9 cellular contexts compared by ENCODE assay signal in the genomic region with DNA sequence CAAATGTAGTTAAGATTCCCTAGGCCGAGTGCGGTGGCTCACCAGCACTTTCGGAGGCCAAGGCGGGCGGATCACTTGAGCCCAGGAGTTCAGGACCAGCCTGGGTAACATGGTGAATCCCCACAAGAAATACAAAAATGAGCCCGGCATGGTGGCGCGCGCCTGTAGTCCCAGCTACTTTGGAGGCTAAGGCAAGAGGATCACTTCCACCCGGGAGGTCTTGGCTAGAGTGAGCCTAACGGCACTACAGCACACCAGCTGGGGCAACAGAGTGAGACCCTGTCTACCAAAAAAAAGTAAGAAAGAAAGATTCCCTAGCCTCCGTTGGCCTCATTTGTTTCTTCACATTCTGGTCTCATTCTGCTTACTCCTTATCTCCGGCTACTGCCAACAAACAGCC. TPM values are rescaled to one million over a fixed set of nuclear protein-coding genes. Genes with fewer than 3 reads are reported as not detected.
A peak's percentile ranks its signal among the peaks of the same experiment; 100 is the strongest.
DNase-seq lines count a peak whose midpoint lies in the region; ATAC-seq, FAIRE-seq and TF ChIP-seq lines count a peak whose summit lies in the region.
"Had no signal": no experiment of that assay in that cellular context is flagged by ENCODE, and none has a peak within 500 bp of the region (broad histone marks: within the 10 kb centered on the region; RNA-seq: fewer than 3 reads in every experiment).

No MANE protein-coding gene starts in this region.

- H3K36me3 Mint-ChIP-seq in CD4-positive, alpha-beta T cell (ENCODE audit: low read depth): peaks cover 49% of the 10 kb centered on the region
- H3K36me3 Mint-ChIP-seq in IgD-negative memory B cell (peaks cover 3% of the 10 kb centered on the region), brain (peaks cover 44% of the 10 kb centered on the region)

- no peaks in the 10 kb centered on the region for H3K9me3 ChIP-seq in CD4-positive, alpha-beta T cell (ENCODE audit: control insufficient read depth, low read length)
- H3K9me3 ChIP-seq in muscle layer of duodenum (ENCODE audit: control insufficient read depth in 1 of 2, low read length in 2 of 2): no peaks in the 10 kb centered on the region

- no peak for TF ChIP-seq POLR2A in GM12891 (IDR thresholded peaks at IDR 0.05; ENCODE audit: low read depth, low read length)

- FAIRE-seq in GM12891 (lab: Jason Lieb, UNC): no peak

- H3K9me3 Mint-ChIP-seq in CD4-positive, alpha-beta T cell: no peaks in the 10 kb centered on the region
- H3K9me3 Mint-ChIP-seq in IgD-negative memory B cell: no peaks in the 10 kb centered on the region
- H3K9me3 Mint-ChIP-seq in brain: peaks cover 0 to 4% (median 0%) of the 10 kb centered on the region in 5 experiments

- peaks cover 62% of the 10 kb centered on the region for H3K4me1 Mint-ChIP-seq in CD4-positive, alpha-beta T cell (ENCODE audit: low read depth)
- peaks cover 32 to 54% (median 37%) of the 10 kb centered on the region in 3 donors for H3K4me1 Mint-ChIP-seq in IgD-negative memory B cell
- peaks cover 87% of the 10 kb centered on the region for H3K4me1 Mint-ChIP-seq in brain

- H3K36me3 ChIP-seq in muscle layer of duodenum (ENCODE audit: control insufficient read depth in 1 of 2, insufficient read depth in 2 of 2, low read length in 2 of 2): peaks cover 11 to 23% of the 10 kb centered on the region in 2 donors

- POLR2A ChIA-PET in CD4-positive, alpha-beta T cell (lab: Charles Lee): no interaction called here

- peak overlapping the region; percentile 88 to 99 for H3K4me3 ChIP-seq in muscle layer of duodenum (ENCODE audit: low read depth in 1 of 2, low read length in 2 of 2)

- TF ChIP-seq CTCF in CD4-positive, alpha-beta T cell (IDR thresholded peaks at IDR 0.05): no peak
- no peak for TF ChIP-seq CTCF in brain (conservative IDR thresholded peaks at IDR 0.05)

- intact Hi-C loops in CD4-positive, alpha-beta T cell (cut with DNase I, micrococcal nuclease): loop anchor here in 1 of 2 experiments (10.0 kb wide), 2 partner anchors 549 to 1889 kb away; no protein-coding TSS in a partner anchor

- H3K27ac Mint-ChIP-seq in CD4-positive, alpha-beta T cell: no peak overlapping the region
- no peak overlapping the region for H3K27ac Mint-ChIP-seq in IgD-negative memory B cell
- peak overlapping the region in 3 of 5 experiments; percentile 97 to 98 (median 97) for H3K27ac Mint-ChIP-seq in brain

- H3K4me3 Mint-ChIP-seq in CD4-positive, alpha-beta T cell: peak overlapping the region; percentile 98
- H3K4me3 Mint-ChIP-seq in IgD-negative memory B cell (peak overlapping the region in 3 of 4 donors; percentile 12 to 42 (median 33)), brain (peak overlapping the region; percentile 94 to 100 (median 99))

- H3K27me3 Mint-ChIP-seq in CD4-positive, alpha-beta T cell: no peaks in the 10 kb centered on the region
- H3K27me3 Mint-ChIP-seq in IgD-negative memory B cell: no peaks in the 10 kb centered on the region
- H3K27me3 Mint-ChIP-seq in brain: peaks cover 15% of the 10 kb centered on the region

- ATAC-seq in CD4-positive, alpha-beta T cell (ENCODE audit: poor library complexity): no peak
- ATAC-seq: left ventricle myocardium superior had no signal

- H3K27me3 ChIP-seq in CD4-positive, alpha-beta T cell (ENCODE audit: control insufficient read depth, insufficient read depth, low read length): no peaks in the 10 kb centered on the region
- no peaks in the 10 kb centered on the region for H3K27me3 ChIP-seq in muscle layer of duodenum (ENCODE audit: low read depth, low read length)

- peaks cover 14 to 18% of the 10 kb centered on the region in 2 donors for H3K4me1 ChIP-seq in muscle layer of duodenum (ENCODE audit: control insufficient read depth in 1 of 2, insufficient read depth in 2 of 2, low read length in 2 of 2)

- CTCF ChIA-PET in CD4-positive, alpha-beta T cell (lab: Charles Lee): interaction anchor here (1.5 kb wide), 1 partner anchor 12 kb away, joined by 6 read pairs; no protein-coding TSS in a partner anchor

- H3K27ac ChIP-seq in CD4-positive, alpha-beta T cell (ENCODE audit: low read depth, low read length): no peak overlapping the region
- H3K27ac ChIP-seq in muscle layer of duodenum (ENCODE audit: low read length): no peak overlapping the region

- no peak for DNase-seq in CD4-positive, alpha-beta T cell
- DNase-seq in stimulated activated naive CD4-positive, alpha-beta T cell (lab: John Stamatoyannopoulos, UW): no peak
- DNase-seq in globus pallidus (ENCODE audit: low spot score) (no peak), ecto neural progenitor cell (ENCODE audit: low spot score) (no peak), GM12891 (ENCODE audit: insufficient read length, low spot score) (no peak)
- DNase-seq: left ventricle myocardium superior had no signal

TF ChIP-seq in GM12891, 5 proteins besides CTCF, POLR2A, EP300 and RAD21:
- no peak for TF ChIP-seq TAF1 (IDR thresholded peaks at IDR 0.05; ENCODE audit: low read depth, low read length)
- no peak for TF ChIP-seq POU2F2 (IDR thresholded peaks at IDR 0.05; ENCODE audit: low read depth, low read length)
- no peak for TF ChIP-seq PAX5 (IDR thresholded peaks at IDR 0.05; ENCODE audit: insufficient read depth, low read length, severe bottlenecking)
- no peak for TF ChIP-seq SPI1 (IDR thresholded peaks at IDR 0.05; ENCODE audit: low read depth, low read length)
- no peak for TF ChIP-seq POLR2AphosphoS5 (IDR thresholded peaks at IDR 0.05; ENCODE audit: low read depth, low read length)
TF ChIP-seq in GM12891: peak in this region for 0.

RNA-seq across cellular contexts. Expression of a gene that starts 1.2 kb away (rescaled TPM):
- total RNA-seq in CD4-positive, alpha-beta T cell: 1 to 10 TPM; 6.9 to 7.1 TPM
- polyA plus RNA-seq in IgD-negative memory B cell (8.0 TPM), brain (ENCODE audit: insufficient read depth, low read depth, low replicate concordance) (2.1 TPM)
- polyA plus RNA-seq in GM12891 (2012; ENCODE audit: low read depth, missing spikeins): 11.8 TPM

RNA-seq across cellular contexts. Expression of a gene that starts 1.3 kb away (rescaled TPM):
- total RNA-seq in CD4-positive, alpha-beta T cell: 10 to 100 TPM; 70.8 to 73.5 TPM
- 9.1 TPM for polyA plus RNA-seq in IgD-negative memory B cell
- 11.9 TPM for polyA plus RNA-seq in brain (ENCODE audit: insufficient read depth, low read depth, low replicate concordance)
- polyA plus RNA-seq in GM12891 (2012; ENCODE audit: low read depth, missing spikeins): 24.5 TPM

Comparison
In these comparisons a context has a peak if more than half of its experiments do, and no peak if none do; other contexts are left out.
1. H3K27ac Mint-ChIP-seq: peak in brain (3 of 5); none in CD4-positive, alpha-beta T cell (single experiment) and IgD-negative memory B cell (0 of 3).
2. H3K4me3 Mint-ChIP-seq: peak in every context shown above with its lines; median percentile 99 in brain; 98 in CD4-positive, alpha-beta T cell; 33 in IgD-negative memory B cell.